1 cellular context compared by ENCODE assay signal in genomic region chrX:130111935-130112221, GRCh38.
TF ChIP-seq lines count a peak whose summit lies in the region.

No MANE protein-coding gene starts in this region.

TF ChIP-seq in K562, 482 proteins besides CTCF, POLR2A, EP300 and RAD21:
- TF ChIP-seq ZNF76 (CRISPR knock-in tag; IDR thresholded peaks at IDR 0.05; ENCODE audit: borderline replicate concordance) (no peak), HOMEZ (CRISPR knock-in tag; IDR thresholded peaks at IDR 0.05) (no peak), TAF7 (tag; IDR thresholded peaks at IDR 0.05) (no peak), USF1 (CRISPR knock-in tag; IDR thresholded peaks at IDR 0.05) (no peak), BDP1 (IDR thresholded peaks at IDR 0.05; ENCODE audit: insufficient read depth, insufficient read length) (no peak), ZNF785 (CRISPR knock-in tag; IDR thresholded peaks at IDR 0.05) (no peak), HDAC1 (IDR thresholded peaks at IDR 0.05) (no peak), TAF1 (IDR thresholded peaks at IDR 0.05; ENCODE audit: control insufficient read depth, extremely low read depth, insufficient read depth, low read length, severe bottlenecking) (no peak)
